ENCODE assay signal across 25 cellular contexts in genomic region chr9:3262831-3263544, GRCh38.
"Had no signal": no experiment of that assay in that cellular context is flagged by ENCODE, and none has a peak within 500 bp of the region (broad histone marks: within the 10 kb centered on the region; RNA-seq: fewer than 3 reads in every experiment).

No MANE protein-coding gene starts in this region.

- H3K4me1 Mint-ChIP-seq: activated CD4-positive, alpha-beta T cell treated with anti-CD3 and anti-CD28 coated beads for 36 hours; activated CD8-positive, alpha-beta memory T cell treated with anti-CD3 and anti-CD28 coated beads, Interleukin-2, amount 10 ng/mL, durations not matched to agents 7 days and 5 days; activated naive CD4-positive, alpha-beta T cell treated with anti-CD3 and anti-CD28 coated beads, Interleukin-2, amount 50 U/mL, for 24 hours; activated naive CD8-positive, alpha-beta T cell treated with anti-CD3 and anti-CD28 coated beads, Interleukin-2, amount 50 U/mL, for 24 hours had no signal

- DNase-seq: activated CD4-positive, alpha-beta T cell treated with anti-CD3 and anti-CD28 coated beads for 36 hours; activated CD4-positive, CD25-positive, alpha-beta regulatory T cell; activated CD8-positive, alpha-beta memory T cell treated with anti-CD3 and anti-CD28 coated beads, Interleukin-2, amount 10 ng/mL, durations not matched to agents 7 days and 5 days; activated CD8-positive, alpha-beta T cell treated with anti-CD3 and anti-CD28 coated beads, Interleukin-2, amount 10 ng/mL, durations not matched to agents 7 days and 5 days; activated naive CD8-positive, alpha-beta T cell treated with anti-CD3 and anti-CD28 coated beads, Interleukin-2, amount 50 U/mL, for 24 hours; activated T-cell treated with anti-CD3 and anti-CD28 coated beads, Interleukin-2, amount 50 U/mL, for 48 hours; amygdala; caudate nucleus; foreskin fibroblast; heart right ventricle; left ventricle myocardium inferior; mesendoderm; mucosa of descending colon; pancreas; stimulated activated CD4-positive, alpha-beta T cell treated with anti-CD3 and anti-CD28 coated beads, Interleukin-15, amount 100 ng/mL, for 24 hours; stimulated activated CD4-positive, alpha-beta T cell treated with anti-CD3 and anti-CD28 coated beads, Interleukin-2, amount 100 ng/mL, for 24 hours; stimulated activated naive CD4-positive, alpha-beta T cell treated with Interleukin-2 at 50 U/mL for 16 hours; T-helper 1 cell; transverse colon had no signal

- H3K9me3 Mint-ChIP-seq: activated naive CD4-positive, alpha-beta T cell treated with anti-CD3 and anti-CD28 coated beads, Interleukin-2, amount 50 U/mL, for 24 hours; activated naive CD8-positive, alpha-beta T cell treated with anti-CD3 and anti-CD28 coated beads, Interleukin-2, amount 50 U/mL, for 24 hours; activated T-helper 2 cell treated with anti-CD3 and anti-CD28 coated beads, Interferon-gamma antibody, Interleukin-2, Interleukin-4, amounts not matched to agents 10 μg/mL and 5 μg/mL and 100 μg/mL, durations not matched to agents 14 hours and 24 hours and 36 hours; T-helper 2 cell treated with Interferon-gamma antibody and Interleukin-4, amounts not matched to agents 5 μg/mL and 100 μg/mL, for 36 hours had no signal

- H3K4me3 ChIP-seq: heart right ventricle, left ventricle myocardium inferior, lung, mucosa of descending colon, pancreas, prostate gland, transverse colon had no signal

- H3K9me3 ChIP-seq: heart right ventricle, left ventricle myocardium inferior, mucosa of descending colon, pancreas, prostate gland, transverse colon had no signal

- H3K27ac ChIP-seq: heart right ventricle, left ventricle myocardium inferior, pancreas, prostate gland, transverse colon had no signal

- H3K27me3 Mint-ChIP-seq: activated CD4-positive, alpha-beta T cell treated with anti-CD3 and anti-CD28 coated beads for 36 hours; activated CD8-positive, alpha-beta memory T cell treated with anti-CD3 and anti-CD28 coated beads, Interleukin-2, amount 10 ng/mL, durations not matched to agents 7 days and 5 days; activated naive CD4-positive, alpha-beta T cell treated with anti-CD3 and anti-CD28 coated beads, Interleukin-2, amount 50 U/mL, for 24 hours; activated naive CD8-positive, alpha-beta T cell treated with anti-CD3 and anti-CD28 coated beads, Interleukin-2, amount 50 U/mL, for 24 hours had no signal

- H3K4me1 ChIP-seq: heart right ventricle, left ventricle myocardium inferior, pancreas, prostate gland, transverse colon had no signal

- H3K4me3 Mint-ChIP-seq: activated CD4-positive, alpha-beta T cell treated with anti-CD3 and anti-CD28 coated beads for 36 hours; activated CD8-positive, alpha-beta memory T cell treated with anti-CD3 and anti-CD28 coated beads, Interleukin-2, amount 10 ng/mL, durations not matched to agents 7 days and 5 days; activated CD8-positive, alpha-beta T cell treated with anti-CD3 and anti-CD28 coated beads, Interleukin-2, amount 10 ng/mL, durations not matched to agents 7 days and 5 days; activated naive CD4-positive, alpha-beta T cell treated with anti-CD3 and anti-CD28 coated beads, Interleukin-2, amount 50 U/mL, for 24 hours; activated naive CD8-positive, alpha-beta T cell treated with anti-CD3 and anti-CD28 coated beads, Interleukin-2, amount 50 U/mL, for 24 hours; T-helper 2 cell treated with Interferon-gamma antibody and Interleukin-4, amounts not matched to agents 5 μg/mL and 100 μg/mL, for 36 hours had no signal

- H3K27me3 ChIP-seq: heart right ventricle, pancreas, transverse colon had no signal

- H3K36me3 ChIP-seq: pancreas, prostate gland had no signal

- H3K27ac Mint-ChIP-seq: activated CD4-positive, alpha-beta T cell treated with anti-CD3 and anti-CD28 coated beads for 36 hours; activated CD8-positive, alpha-beta memory T cell treated with anti-CD3 and anti-CD28 coated beads, Interleukin-2, amount 10 ng/mL, durations not matched to agents 7 days and 5 days; activated CD8-positive, alpha-beta T cell treated with anti-CD3 and anti-CD28 coated beads, Interleukin-2, amount 10 ng/mL, durations not matched to agents 7 days and 5 days; activated naive CD4-positive, alpha-beta T cell treated with anti-CD3 and anti-CD28 coated beads, Interleukin-2, amount 50 U/mL, for 24 hours; activated naive CD8-positive, alpha-beta T cell treated with anti-CD3 and anti-CD28 coated beads, Interleukin-2, amount 50 U/mL, for 24 hours; activated T-helper 2 cell treated with anti-CD3 and anti-CD28 coated beads, Interferon-gamma antibody, Interleukin-2, Interleukin-4, amounts not matched to agents 10 μg/mL and 5 μg/mL and 100 μg/mL, durations not matched to agents 14 hours and 24 hours and 36 hours; T-helper 2 cell treated with Interferon-gamma antibody and Interleukin-4, amounts not matched to agents 5 μg/mL and 100 μg/mL, for 36 hours had no signal

- ATAC-seq: activated CD4-positive, alpha-beta T cell treated with anti-CD3 and anti-CD28 coated beads for 36 hours; activated CD8-positive, alpha-beta memory T cell treated with anti-CD3 and anti-CD28 coated beads, Interleukin-2, amount 10 ng/mL, durations not matched to agents 7 days and 5 days; activated CD8-positive, alpha-beta T cell treated with anti-CD3 and anti-CD28 coated beads, Interleukin-2, amount 10 ng/mL, durations not matched to agents 7 days and 5 days; activated naive CD8-positive, alpha-beta T cell treated with anti-CD3 and anti-CD28 coated beads, Interleukin-2, amount 50 U/mL, for 24 hours; esophagus mucosa; heart right ventricle; mucosa of descending colon; pancreas had no signal
